In genomic region chr16:84258266-84258665, GRCh38 we compare ENCODE assay signal across 10 cellular contexts. TPM values are rescaled to one million over a fixed set of nuclear protein-coding genes. Genes with fewer than 3 reads are reported as not detected.
"Had no signal": no experiment of that assay in that cellular context is flagged by ENCODE, and none has a peak within 500 bp of the region (broad histone marks: within the 10 kb centered on the region; RNA-seq: fewer than 3 reads in every experiment).

No MANE protein-coding gene starts in this region.

- H3K4me3 Mint-ChIP-seq: HFFc6 had no signal

- H3K27ac ChIP-seq: GM23248 had no signal

- H3K36me3 ChIP-seq: HAP-1 had no signal

- H3K9me3 ChIP-seq: HAP-1 had no signal

- H3K27ac Mint-ChIP-seq: HFFc6 had no signal

- H3K9me3 Mint-ChIP-seq: HFFc6 had no signal

- DNase-seq: GM23248, GOT3, H7, HFFc6, IMR-90, KBM-7 had no signal

- ATAC-seq: HCT116 had no signal

- H3K4me3 ChIP-seq: GM23248, HAP-1 had no signal

RNA-seq across cellular contexts. Expression of gene KCNG4, which starts 18.5 kb away (rescaled TPM):
- total RNA-seq: GM23248, H4, H7, HFFc6, HT-29, IMR-90 had no signal
- polyA plus RNA-seq: GM23248, IMR-90 had no signal

RNA-seq across cellular contexts. Expression of gene WFDC1, which starts 36.4 kb away (rescaled TPM):
- total RNA-seq: H4, HT-29 had no signal
